1 cellular context compared by ENCODE assay signal in genomic region chr5:157143127-157143959, GRCh38.
TF ChIP-seq lines count a peak whose summit lies in the region.

No MANE protein-coding gene starts in this region.

TF ChIP-seq in HepG2, 621 proteins besides CTCF, POLR2A, EP300 and RAD21 (continues in another document):
- no peak for TF ChIP-seq ZNF543 (CRISPR knock-in tag; IDR thresholded peaks at IDR 0.05)
- no peak for TF ChIP-seq PITX1 (CRISPR knock-in tag; IDR thresholded peaks at IDR 0.05)
- TF ChIP-seq PLSCR1 (CRISPR knock-in tag; IDR thresholded peaks at IDR 0.05; ENCODE audit: borderline replicate concordance): no peak
- no peak for TF ChIP-seq ZNF7 (CRISPR knock-in tag; IDR thresholded peaks at IDR 0.05)
- TF ChIP-seq ZNF710 (CRISPR knock-in tag; IDR thresholded peaks at IDR 0.05; ENCODE audit: borderline replicate concordance): no peak
- TF ChIP-seq ZNF547 (CRISPR knock-in tag; IDR thresholded peaks at IDR 0.05): no peak
- TF ChIP-seq ZFAT (CRISPR knock-in tag; conservative IDR thresholded peaks at IDR 0.05): 0 out of 2 replicates have a peak, but pooled peaks have one; percentile 53
- no peak for TF ChIP-seq MAFF (IDR thresholded peaks at IDR 0.05; ENCODE audit: low read depth, low read length)
- no peak for TF ChIP-seq HOMEZ (CRISPR knock-in tag; IDR thresholded peaks at IDR 0.05; ENCODE audit: low read depth)
- 0 out of 2 replicates have a peak, but pooled peaks have one; percentile 3 for TF ChIP-seq BRCA1 (CRISPR knock-in tag; IDR thresholded peaks at IDR 0.05)
- no peak for TF ChIP-seq FOXJ3 (CRISPR knock-in tag; IDR thresholded peaks at IDR 0.05; ENCODE audit: borderline replicate concordance)
- TF ChIP-seq SMARCE1 (IDR thresholded peaks at IDR 0.05; ENCODE audit: borderline replicate concordance): no peak
- 0 out of 2 replicates have a peak, but pooled peaks have one; percentile 20 for TF ChIP-seq PRDM10 (CRISPR knock-in tag; IDR thresholded peaks at IDR 0.05; ENCODE audit: low read depth)
- TF ChIP-seq TP53 (CRISPR knock-in tag; conservative IDR thresholded peaks at IDR 0.05): no peak
- 0 out of 2 replicates have a peak, but pooled peaks have one; percentile 24 for TF ChIP-seq STAT6 (CRISPR knock-in tag; IDR thresholded peaks at IDR 0.05; ENCODE audit: borderline replicate concordance)
- TF ChIP-seq POGZ (CRISPR knock-in tag; IDR thresholded peaks at IDR 0.05): no peak
- no peak for TF ChIP-seq USF2 (IDR thresholded peaks at IDR 0.05; ENCODE audit: low read depth, low read length)
- TF ChIP-seq USF2 (CRISPR knock-in tag; IDR thresholded peaks at IDR 0.05; ENCODE audit: borderline replicate concordance): no peak
- peak; percentile 47 for TF ChIP-seq ZNF18 (CRISPR knock-in tag; IDR thresholded peaks at IDR 0.05; ENCODE audit: insufficient replicate concordance)
- TF ChIP-seq ZNF496 (CRISPR knock-in tag; IDR thresholded peaks at IDR 0.05; ENCODE audit: insufficient replicate concordance): no peak
- no peak for TF ChIP-seq ZNF362 (CRISPR knock-in tag; IDR thresholded peaks at IDR 0.05; ENCODE audit: borderline replicate concordance)
- TF ChIP-seq TCF7 (IDR thresholded peaks at IDR 0.05; ENCODE audit: low read depth): no peak
- TF ChIP-seq GATAD2A (CRISPR knock-in tag; IDR thresholded peaks at IDR 0.05): no peak
- TF ChIP-seq SNAI1 (CRISPR knock-in tag; IDR thresholded peaks at IDR 0.05; ENCODE audit: borderline replicate concordance): no peak
- TF ChIP-seq ZXDC (CRISPR knock-in tag; IDR thresholded peaks at IDR 0.05): no peak
- no peak for TF ChIP-seq ZNF776 (CRISPR knock-in tag; IDR thresholded peaks at IDR 0.05)
- no peak for TF ChIP-seq CREB1 (IDR thresholded peaks at IDR 0.05)
- TF ChIP-seq CREB1 (CRISPR knock-in tag; IDR thresholded peaks at IDR 0.05): peak; percentile 3; the same call in 1 of the 2 replicates
- no peak for TF ChIP-seq REXO4 (CRISPR knock-in tag; IDR thresholded peaks at IDR 0.05; ENCODE audit: borderline replicate concordance)
- TF ChIP-seq RFX5 (IDR thresholded peaks at IDR 0.05; ENCODE audit: low read depth, low read length): no peak
- no peak for TF ChIP-seq SNAPC5 (CRISPR knock-in tag; IDR thresholded peaks at IDR 0.05; ENCODE audit: borderline replicate concordance)
- TF ChIP-seq BORCS8-MEF2B (CRISPR knock-in tag; IDR thresholded peaks at IDR 0.05): no peak
- no peak for TF ChIP-seq ZNF367 (CRISPR knock-in tag; IDR thresholded peaks at IDR 0.05; ENCODE audit: borderline replicate concordance)
- no peak for TF ChIP-seq ZNF891 (CRISPR knock-in tag; IDR thresholded peaks at IDR 0.05)
- TF ChIP-seq GFI1 (CRISPR knock-in tag; IDR thresholded peaks at IDR 0.05; ENCODE audit: borderline replicate concordance): no peak
- TF ChIP-seq MIER2 (CRISPR knock-in tag; IDR thresholded peaks at IDR 0.05): no peak
- TF ChIP-seq ZFP82 (CRISPR knock-in tag; IDR thresholded peaks at IDR 0.05; ENCODE audit: borderline replicate concordance): 0 out of 2 replicates have a peak, but pooled peaks have one; percentile 39
- TF ChIP-seq ZC3H4 (CRISPR knock-in tag; IDR thresholded peaks at IDR 0.05; ENCODE audit: borderline replicate concordance): no peak
- TF ChIP-seq KLF9 (CRISPR knock-in tag; IDR thresholded peaks at IDR 0.05; ENCODE audit: low read depth): no peak
- no peak for TF ChIP-seq FUBP1 (CRISPR knock-in tag; IDR thresholded peaks at IDR 0.05; ENCODE audit: borderline replicate concordance)
